Comparison of ENCODE assay signal across 26 cellular contexts in genomic region chr6:53918854-53919253, GRCh38.
"Had no signal": no experiment of that assay in that cellular context is flagged by ENCODE, and none has a peak within 500 bp of the region (broad histone marks: within the 10 kb centered on the region; RNA-seq: fewer than 3 reads in every experiment).

No MANE protein-coding gene starts in this region.

- H3K9ac ChIP-seq: neural progenitor cell, parathyroid adenoma had no signal

- ATAC-seq: activated T-cell treated with anti-CD3 and anti-CD28 coated beads, Interleukin-2, amount 50 U/mL, for 72 hours; gastroesophageal sphincter; natural killer cell; stimulated activated naive B cell treated with anti-CD40 and anti-IgM and Interleukin-4, amounts not matched to agents 10 μg/mL and 1 μg/mL and 100 μg/mL, for 72 hours had no signal

- H3K4me2 ChIP-seq: neural progenitor cell had no signal

- H3K79me2 ChIP-seq: parathyroid adenoma had no signal

- H3K36me3 ChIP-seq: left ventricle myocardium inferior, neural progenitor cell, right atrium auricular region, upper lobe of left lung had no signal

- H3K4me3 ChIP-seq: gastroesophageal sphincter, left ventricle myocardium inferior, lung, neural progenitor cell, right atrium auricular region, stomach, thyroid gland, upper lobe of left lung, vagina had no signal

- H3K4me1 ChIP-seq: gastroesophageal sphincter, left ventricle myocardium inferior, neural progenitor cell, parathyroid adenoma, right atrium auricular region, upper lobe of left lung, vagina had no signal

- DNase-seq: activated B cell treated with CpG ODN at 0.5 μM for 24 hours; activated naive CD4-positive, alpha-beta T cell treated with Interleukin-2 at 50 U/mL for 16 hours; activated T-cell treated with anti-CD3 and anti-CD28 coated beads for 4 hours; activated T-cell treated with anti-CD3 and anti-CD28 coated beads, Interleukin-2, amount 50 U/mL, for 72 hours; anterior cingulate cortex; dermis blood vessel endothelial cell; effector CD8-positive, alpha-beta T cell; head of caudate nucleus; hippocampal formation; kidney glomerular epithelial cell; left ventricle myocardium inferior; natural killer cell; occipital lobe; stimulated activated CD4-positive, alpha-beta T cell treated with anti-CD3 and anti-CD28 coated beads, Interleukin-15, amount 100 ng/mL, for 24 hours; stimulated activated CD4-positive, alpha-beta T cell treated with anti-CD3 and anti-CD28 coated beads, Interleukin-2, amount 100 ng/mL, for 24 hours; stimulated activated naive B cell treated with anti-CD40 and anti-IgM and Interleukin-4, amounts not matched to agents 10 μg/mL and 1 μg/mL and 100 μg/mL, for 72 hours; stomach; T-helper 2 cell; thyroid gland; upper lobe of left lung had no signal

- H3K27me3 ChIP-seq: gastroesophageal sphincter, neural progenitor cell, right atrium auricular region, stomach, thyroid gland, upper lobe of left lung, vagina had no signal

- H3K27ac ChIP-seq: gastroesophageal sphincter, left ventricle myocardium inferior, neural progenitor cell, parathyroid adenoma, right atrium auricular region, stomach, thyroid gland, upper lobe of left lung, vagina had no signal

- H3K9me3 ChIP-seq: gastroesophageal sphincter, left ventricle myocardium inferior, right atrium auricular region, stomach, thyroid gland, upper lobe of left lung, vagina had no signal

- H2AFZ ChIP-seq: neural progenitor cell, parathyroid adenoma had no signal
